Comparison of ENCODE assay signal across 8 cellular contexts in the genomic region with DNA sequence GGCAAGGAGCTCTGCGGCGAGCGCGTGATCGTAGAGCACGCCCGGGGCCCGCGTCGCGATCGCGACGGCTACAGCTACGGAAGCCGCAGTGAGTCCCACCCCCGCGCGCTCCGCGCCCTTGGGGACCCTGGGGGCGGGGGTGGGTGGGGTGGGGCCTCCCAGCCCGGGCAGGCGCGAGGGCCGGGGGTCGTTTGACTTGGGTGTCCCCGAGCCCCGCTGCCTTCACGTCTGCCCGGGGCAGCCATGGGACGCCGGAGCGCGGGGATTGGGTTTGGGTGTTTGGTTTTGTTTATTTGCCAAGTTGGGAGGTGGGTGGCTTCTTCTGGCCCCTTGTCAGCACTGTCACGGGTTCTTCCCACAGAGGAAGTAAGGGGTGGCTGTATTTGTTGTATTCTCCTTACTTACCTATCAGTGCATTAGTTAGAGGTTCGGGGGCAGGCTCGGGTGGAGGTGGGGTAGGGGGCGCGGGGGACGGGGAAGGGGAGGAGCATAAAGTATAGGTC. TPM values are rescaled to one million over a fixed set of nuclear protein-coding genes. Genes with fewer than 3 reads are reported as not detected.
DNase-seq lines count a peak whose midpoint lies in the region; ATAC-seq and TF ChIP-seq lines count a peak whose summit lies in the region.

No MANE protein-coding gene starts in this region.

- no peaks in the 10 kb centered on the region for H3F3A ChIP-seq in OCI-LY1 (ENCODE audit: insufficient read depth, low read length)

- H3K27ac ChIP-seq in cardiac muscle cell (peak overlapping the region; percentile 100), OCI-LY1 (ENCODE audit: low read depth, low read length, poor library complexity, severe bottlenecking) (peak overlapping the region; percentile 88), endodermal cell (ENCODE audit: low read depth, low read length) (peak overlapping the region; percentile 99), neuronal stem cell (replicated peaks; ENCODE audit: low read length) (peak overlapping the region; percentile 68)

- H3K4me3 ChIP-seq in cardiac muscle cell (peak overlapping the region; percentile 99), OCI-LY1 (ENCODE audit: low read depth, low read length, poor library complexity, severe bottlenecking) (peak overlapping the region; percentile 95), endodermal cell (ENCODE audit: low read length) (peak overlapping the region; percentile 90), neuronal stem cell (ENCODE audit: low read length in 2 of 2) (peak overlapping the region; percentile 95 to 99)

- H3K79me2 ChIP-seq in OCI-LY1 (ENCODE audit: insufficient read depth, low read length) = peaks cover 13% of the 10 kb centered on the region

- H2BK120ac ChIP-seq in neuronal stem cell (ENCODE audit: low read depth, low read length) = no peak overlapping the region

- H3K9ac ChIP-seq in OCI-LY1 (ENCODE audit: low read length) (peak overlapping the region; percentile 99), endodermal cell (ENCODE audit: extremely low read depth, low read length, poor library complexity, severe bottlenecking) (peak overlapping the region; percentile 100), neuronal stem cell (ENCODE audit: low read depth, low read length, poor library complexity) (peak overlapping the region; percentile 100)

- H3K9me3 Mint-ChIP-seq in endodermal cell = no peaks in the 10 kb centered on the region

- TF ChIP-seq CTCF in cardiac muscle cell (IDR thresholded peaks at IDR 0.05; ENCODE audit: low read depth, low read length) = no peak
- TF ChIP-seq CTCF in OCI-LY1 (IDR thresholded peaks at IDR 0.05; ENCODE audit: low read length) = no peak
- no peak for TF ChIP-seq CTCF in endodermal cell (conservative IDR thresholded peaks at IDR 0.05)

- H3K4me2 ChIP-seq in OCI-LY1 (ENCODE audit: low read length) = peak overlapping the region; percentile 81
- peak overlapping the region; percentile 71 for H3K4me2 ChIP-seq in neuronal stem cell (ENCODE audit: insufficient read depth, low read length, poor library complexity, severe bottlenecking)

- peaks cover 14% of the 10 kb centered on the region for H3K4me1 Mint-ChIP-seq in endodermal cell

- no peak overlapping the region for H4K8ac ChIP-seq in neuronal stem cell (ENCODE audit: low read depth, low read length)

- no peak overlapping the region for H2AFZ ChIP-seq in OCI-LY1 (ENCODE audit: low read length)
- peak overlapping the region; percentile 95 for H2AFZ ChIP-seq in neuronal stem cell (ENCODE audit: low read length)

- peak overlapping the region; percentile 57 for H2AK5ac ChIP-seq in neuronal stem cell (ENCODE audit: low read depth, low read length)

- H3K27ac Mint-ChIP-seq in endodermal cell = peak overlapping the region; percentile 100

- H2BK5ac ChIP-seq in neuronal stem cell (ENCODE audit: low read length) = peak overlapping the region; percentile 80

- H4K91ac ChIP-seq in neuronal stem cell (ENCODE audit: low read depth, low read length, poor library complexity) = no peak overlapping the region

- WGBS in endodermal cell (ENCODE audit: insufficient coverage in 1 of 2, insufficient read length in 1 of 2), 2 experiments = 0% methylated on average over 37 of the region's 41 CpGs; no CpG with 5 or more reads in 1 of the 2 experiments
- WGBS in neuronal stem cell (ENCODE audit: extremely low coverage in 2 of 2, insufficient read length in 2 of 2, insufficient replicate concordance in 1 of 2), 2 donors = no CpG with 5 or more reads among the region's 41 CpGs

- H3K14ac ChIP-seq in neuronal stem cell (ENCODE audit: low read length) = no peak overlapping the region

- H3K27me3 ChIP-seq in cardiac muscle cell = no peaks in the 10 kb centered on the region
- no peaks in the 10 kb centered on the region for H3K27me3 ChIP-seq in OCI-LY1 (ENCODE audit: insufficient read depth, low read length)
- H3K27me3 ChIP-seq in endodermal cell (ENCODE audit: control insufficient read depth, insufficient read depth, low read length, poor library complexity, severe bottlenecking) = no peaks in the 10 kb centered on the region
- H3K27me3 ChIP-seq in neuronal stem cell (ENCODE audit: control insufficient read depth in 3 of 3, insufficient read depth in 3 of 3, low read depth in 1 of 3, low read length in 3 of 3) = peaks cover 0 to 3% (median 0%) of the 10 kb centered on the region in 3 experiments

- H2BK15ac ChIP-seq in neuronal stem cell (ENCODE audit: low read length) = no peak overlapping the region

- H3K36me3 ChIP-seq in cardiac muscle cell (peaks cover 45% of the 10 kb centered on the region), OCI-LY1 (ENCODE audit: insufficient read depth, low read length) (peaks cover 50% of the 10 kb centered on the region), endodermal cell (ENCODE audit: control insufficient read depth, insufficient read depth, low read length) (peaks cover 46% of the 10 kb centered on the region), neuronal stem cell (replicated peaks in 1 of 2; ENCODE audit: control insufficient read depth in 2 of 2, insufficient read depth in 2 of 2, low read length in 2 of 2) (peaks cover 22 to 48% of the 10 kb centered on the region in 2 donors)

- H3K4ac ChIP-seq in neuronal stem cell (ENCODE audit: low read length) = no peak overlapping the region

- ATAC-seq in Right ventricle myocardium inferior (no peak), HG03565 (IDR thresholded peaks at IDR 0.05; ENCODE audit: unreplicated experiment) (no peak)

- H3K27me3 Mint-ChIP-seq in endodermal cell (ENCODE audit: insufficient read depth) = peaks cover 7% of the 10 kb centered on the region

- no peak overlapping the region for H2BK12ac ChIP-seq in neuronal stem cell (ENCODE audit: low read length)

- H3K4me1 ChIP-seq in cardiac muscle cell (ENCODE audit: low read depth) (peaks cover 6% of the 10 kb centered on the region), OCI-LY1 (ENCODE audit: insufficient read depth, low read length, severe bottlenecking) (peaks cover 16% of the 10 kb centered on the region), endodermal cell (ENCODE audit: control insufficient read depth, insufficient read depth, low read length) (peaks cover 5% of the 10 kb centered on the region), neuronal stem cell (ENCODE audit: control insufficient read depth in 2 of 2, insufficient read depth in 1 of 2, low read depth in 1 of 2, low read length in 2 of 2) (peaks cover 2 to 3% of the 10 kb centered on the region in 2 donors)

- DNase-seq in cardiac muscle cell (ENCODE audit: low read depth in 1 of 2, low spot score in 1 of 2) (peak in 1 of 2 donors; percentile 33), Right ventricle myocardium inferior (ENCODE audit: missing footprints) (no peak), endodermal cell (peak; percentile 59), neuronal stem cell (ENCODE audit: low spot score) (peak; percentile 8), cortex of kidney (lab: John Stamatoyannopoulos, UW) (no peak), germinal center (ENCODE audit: low spot score) (no peak)

- peaks cover 46% of the 10 kb centered on the region for H3K36me3 Mint-ChIP-seq in endodermal cell (ENCODE audit: low read depth)

- H4K20me1 ChIP-seq in OCI-LY1 (ENCODE audit: insufficient read depth, low read length) = peaks cover 7% of the 10 kb centered on the region

- peak overlapping the region; percentile 70 for H3K23ac ChIP-seq in neuronal stem cell (ENCODE audit: low read depth, low read length, poor library complexity)

- intact Hi-C loops in Right ventricle myocardium inferior (cut with DNase I) = loop anchor here (5.0 kb wide), 1 partner anchor 134 kb away; a partner anchor contains a TSS

- H3K18ac ChIP-seq in neuronal stem cell (ENCODE audit: low read length) = peak overlapping the region; percentile 96

- no peaks in the 10 kb centered on the region for H3K79me1 ChIP-seq in neuronal stem cell (ENCODE audit: low read depth, low read length)

- H3K9me2 ChIP-seq in OCI-LY1 (ENCODE audit: low read depth, low read length) = no peaks in the 10 kb centered on the region

- peak overlapping the region; percentile 89 for H3K4me3 Mint-ChIP-seq in endodermal cell

- no peaks in the 10 kb centered on the region for H3K9me3 ChIP-seq in cardiac muscle cell (ENCODE audit: low read depth)
- no peaks in the 10 kb centered on the region for H3K9me3 ChIP-seq in OCI-LY1 (ENCODE audit: low read length)
- no peaks in the 10 kb centered on the region for H3K9me3 ChIP-seq in endodermal cell (ENCODE audit: control insufficient read depth, low read length)
- peaks cover 1 to 4% of the 10 kb centered on the region in 2 donors for H3K9me3 ChIP-seq in neuronal stem cell (replicated peaks in 1 of 2; ENCODE audit: control insufficient read depth in 2 of 2, insufficient read depth in 1 of 2, low read depth in 1 of 2, low read length in 2 of 2)

RNA-seq across cellular contexts. Expression of a gene that starts 0.8 kb away (rescaled TPM):
- 59.1 and 60.7 TPM in 2 replicates for total RNA-seq in cardiac muscle cell
- 47.3 and 56.0 TPM in 2 replicates for polyA plus RNA-seq in cardiac muscle cell
- total RNA-seq in Right ventricle myocardium inferior = 52.0 TPM
- 100 to 1,000 TPM; 146 to 199 TPM for total RNA-seq in endodermal cell
- polyA plus RNA-seq in endodermal cell (2013, experiment 1 of 2) = 156 TPM
- polyA plus RNA-seq in endodermal cell (2013, experiment 2 of 2) = 138 TPM
- 84.4 TPM for polyA plus RNA-seq in neuronal stem cell (2013, experiment 1 of 2)
- 85.8 TPM for polyA plus RNA-seq in neuronal stem cell (2013, experiment 2 of 2)

RNA-seq across cellular contexts. Expression of a gene that starts 49.0 kb away (rescaled TPM):
- total RNA-seq in cardiac muscle cell (30.7 and 115 TPM in 2 replicates), Right ventricle myocardium inferior (3.8 TPM), endodermal cell (10 to 100 TPM; 38.4 to 57.6 TPM)
- 17.8 and 22.6 TPM in 2 replicates for polyA plus RNA-seq in cardiac muscle cell
- 14.3 TPM for polyA plus RNA-seq in endodermal cell (2013, experiment 1 of 2)
- 12.5 TPM for polyA plus RNA-seq in endodermal cell (2013, experiment 2 of 2)
- polyA plus RNA-seq in neuronal stem cell (2013, experiment 1 of 2) = 9.2 TPM
- polyA plus RNA-seq in neuronal stem cell (2013, experiment 2 of 2) = 9.7 TPM

Comparison
In these comparisons a context has a peak if more than half of its experiments do, and no peak if none do; other contexts are left out.
1. DNase-seq: peak in endodermal cell (single experiment) and neuronal stem cell (single experiment); none in Right ventricle myocardium inferior (single experiment), cortex of kidney (single experiment) and germinal center (single experiment).
2. Peak in every context shown above with its lines, with median percentiles within 50 percentile points of each other: H3K27ac ChIP-seq, H3K4me3 ChIP-seq and H3K9ac ChIP-seq.